Comparison of ENCODE assay signal across 17 cellular contexts in the genomic region with DNA sequence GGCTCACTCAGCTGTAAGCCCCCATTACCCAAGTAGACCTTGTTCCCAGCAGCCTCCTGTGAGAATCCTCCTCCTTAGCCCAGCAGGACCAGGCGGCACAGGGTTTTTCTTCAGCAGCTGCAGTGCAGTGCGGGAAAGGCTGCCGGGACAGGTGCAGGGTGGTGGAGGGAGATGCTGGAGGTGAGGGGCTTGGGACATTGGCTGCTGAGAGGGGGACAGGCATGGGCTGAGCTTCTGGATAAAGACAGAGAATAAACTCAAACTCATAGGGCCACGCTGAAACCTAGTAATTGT.
"Had no signal": no experiment of that assay in that cellular context is flagged by ENCODE, and none has a peak within 500 bp of the region (broad histone marks: within the 10 kb centered on the region; RNA-seq: fewer than 3 reads in every experiment).

No MANE protein-coding gene starts in this region.

- ATAC-seq: gastrocnemius medialis; heart left ventricle; left cardiac atrium; stimulated activated naive B cell treated with anti-CD40 and anti-IgM and Interleukin-4, amounts not matched to agents 10 μg/mL and 1 μg/mL and 100 μg/mL, for 72 hours had no signal

- H3K4me3 Mint-ChIP-seq: activated naive CD4-positive, alpha-beta T cell treated with anti-CD3 and anti-CD28 coated beads for 36 hours; activated T-helper 1 cell treated with anti-CD3 and anti-CD28 coated beads, Interleukin-12 subunit alpha, Interleukin-12 subunit beta, Interleukin-2, Interleukin-4 antibody, amounts not matched to agents 30 ng/mL and 10 ng/mL and 1 ng/mL, durations not matched to agents 14 hours and 24 hours and 36 hours; endodermal cell; mesothelial cell of epicardium; nephron progenitor cell; stimulated activated naive B cell treated with anti-CD40 and anti-IgM and Interleukin-4, amounts not matched to agents 10 μg/mL and 1 μg/mL and 100 μg/mL, for 72 hours had no signal

- H3K27me3 ChIP-seq: gastrocnemius medialis, ovary, tibial nerve had no signal

- H3K27ac ChIP-seq: gastrocnemius medialis, heart left ventricle, ovary, SK-N-MC, tibial nerve had no signal

- H3K36me3 ChIP-seq: gastrocnemius medialis, heart left ventricle, ovary, tibial nerve had no signal

- H3K27ac Mint-ChIP-seq: activated naive CD4-positive, alpha-beta T cell treated with anti-CD3 and anti-CD28 coated beads for 36 hours; activated T-helper 1 cell treated with anti-CD3 and anti-CD28 coated beads, Interleukin-12 subunit alpha, Interleukin-12 subunit beta, Interleukin-2, Interleukin-4 antibody, amounts not matched to agents 30 ng/mL and 10 ng/mL and 1 ng/mL, durations not matched to agents 14 hours and 24 hours and 36 hours; endodermal cell; mesothelial cell of epicardium; nephron progenitor cell; stimulated activated naive B cell treated with anti-CD40 and anti-IgM and Interleukin-4, amounts not matched to agents 10 μg/mL and 1 μg/mL and 100 μg/mL, for 72 hours had no signal

- H3K9me3 Mint-ChIP-seq: activated naive CD4-positive, alpha-beta T cell treated with anti-CD3 and anti-CD28 coated beads for 36 hours; activated T-helper 1 cell treated with anti-CD3 and anti-CD28 coated beads, Interleukin-12 subunit alpha, Interleukin-12 subunit beta, Interleukin-2, Interleukin-4 antibody, amounts not matched to agents 30 ng/mL and 10 ng/mL and 1 ng/mL, durations not matched to agents 14 hours and 24 hours and 36 hours; endodermal cell; mesothelial cell of epicardium; nephron progenitor cell had no signal

- H3K4me3 ChIP-seq: gastrocnemius medialis, heart left ventricle, lung, ovary, SK-N-MC, tibial nerve had no signal

- H3K4me1 ChIP-seq: gastrocnemius medialis, heart left ventricle, tibial nerve had no signal

- H3K36me3 Mint-ChIP-seq: mesothelial cell of epicardium; stimulated activated naive B cell treated with anti-CD40 and anti-IgM and Interleukin-4, amounts not matched to agents 10 μg/mL and 1 μg/mL and 100 μg/mL, for 72 hours had no signal

- H3K9me3 ChIP-seq: gastrocnemius medialis, heart left ventricle, ovary had no signal

- DNase-seq: activated CD4-positive, alpha-beta T cell treated with anti-CD3 and anti-CD28 coated beads for 1 hour; activated CD4-positive, alpha-beta T cell treated with anti-CD3 and anti-CD28 coated beads, Interleukin-2, amount 50 U/mL, for 4 hours; activated naive CD4-positive, alpha-beta T cell treated with anti-CD3 and anti-CD28 coated beads for 36 hours; gastrocnemius medialis; left cardiac atrium; nephron progenitor cell; stimulated activated CD4-positive, alpha-beta T cell treated with anti-CD3 and anti-CD28 coated beads, Interleukin-2, amount 100 ng/mL, for 48 hours; stimulated activated naive B cell treated with anti-CD40 and anti-IgM and Interleukin-4, amounts not matched to agents 10 μg/mL and 1 μg/mL and 100 μg/mL, for 72 hours; T-helper 1 cell had no signal
